10 cellular contexts compared by ENCODE assay signal in the genomic region with DNA sequence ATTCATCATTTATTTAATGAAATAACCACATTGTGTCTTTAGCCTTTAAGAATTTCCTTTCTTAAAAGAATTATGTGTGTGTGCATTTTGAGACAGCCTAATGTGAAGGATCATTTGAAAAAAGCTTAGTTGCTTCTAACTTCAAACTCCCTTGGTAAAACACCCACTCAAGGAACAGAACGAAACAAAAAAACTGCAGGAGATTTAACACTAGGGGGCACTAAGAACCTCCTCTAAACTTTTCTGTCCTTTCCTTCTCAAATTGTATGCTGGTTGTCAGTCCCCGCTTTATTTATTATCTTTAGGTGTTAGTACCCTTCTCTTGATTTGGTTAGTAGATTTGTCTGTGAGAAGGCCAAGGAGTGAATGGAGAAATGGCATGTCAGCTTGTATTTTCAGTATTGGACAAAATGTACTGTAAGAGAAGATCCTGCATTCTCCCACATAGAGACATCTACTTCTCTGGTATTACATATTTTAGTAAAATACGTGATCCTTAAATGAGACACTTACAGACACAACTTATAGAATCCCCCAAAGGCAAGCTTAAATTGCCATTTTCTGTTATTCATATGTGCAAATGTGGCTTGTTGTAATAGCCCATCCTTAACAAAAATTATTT.
DNase-seq lines count a peak whose midpoint lies in the region; ATAC-seq and TF ChIP-seq lines count a peak whose summit lies in the region.
"Had no signal": no experiment of that assay in that cellular context is flagged by ENCODE, and none has a peak within 500 bp of the region (broad histone marks: within the 10 kb centered on the region; RNA-seq: fewer than 3 reads in every experiment).

No MANE protein-coding gene starts in this region.

- H3K4me3 ChIP-seq in WERI-Rb-1 (ENCODE audit: low read depth, low read length), result no peak overlapping the region
- no peak overlapping the region for H3K4me3 ChIP-seq in kidney epithelial cell (ENCODE audit: low read depth, low read length)
- H3K4me3 ChIP-seq: BLaER1 treated with 17β-estradiol and CSF1 and Interleukin-3, amounts not matched to agents 10 nM and 100 nM had no signal

- no peak overlapping the region for H3K27ac Mint-ChIP-seq in stimulated activated naive CD8-positive, alpha-beta T cell treated with anti-CD3 and anti-CD28 coated beads, Interleukin-15, amount 100 ng/mL, for 72 hours
- H3K27ac Mint-ChIP-seq: activated naive CD8-positive, alpha-beta T cell treated with anti-CD3 and anti-CD28 coated beads, Interleukin-2, amount 10 ng/mL, durations not matched to agents 7 days and 5 days had no signal

- ATAC-seq in HG02678 (IDR thresholded peaks at IDR 0.05; ENCODE audit: unreplicated experiment) (peak; percentile 65), omental fat pad (ENCODE audit: low FRiP score) (no peak)
- ATAC-seq in stimulated activated naive CD8-positive, alpha-beta T cell treated with anti-CD3 and anti-CD28 coated beads, Interleukin-15, amount 100 ng/mL, for 72 hours, result no peak

- no peaks in the 10 kb centered on the region for H3K36me3 ChIP-seq in WERI-Rb-1
- H3K36me3 ChIP-seq in kidney epithelial cell (ENCODE audit: control insufficient read depth, insufficient read depth, low read length), result no peaks in the 10 kb centered on the region
- H3K36me3 ChIP-seq: BLaER1 treated with 17β-estradiol and CSF1 and Interleukin-3, amounts not matched to agents 10 nM and 100 nM had no signal

- no peaks in the 10 kb centered on the region for H3K9me3 ChIP-seq in WERI-Rb-1 (ENCODE audit: severe bottlenecking)
- H3K9me3 ChIP-seq: BLaER1 treated with 17β-estradiol and CSF1 and Interleukin-3, amounts not matched to agents 10 nM and 100 nM had no signal

- peak; percentile 6 for DNase-seq in NCI-H1436 (lab: John Stamatoyannopoulos, UW)
- DNase-seq in NCI-H1436 treated with DMSO at 0.1 percent for 48 hours (lab: John Stamatoyannopoulos, UW), result no peak
- DNase-seq in NCI-H2029 treated with DMSO at 0.1 percent for 48 hours (lab: John Stamatoyannopoulos, UW), result peak; percentile 31
- DNase-seq in WERI-Rb-1, result no peak
- DNase-seq in kidney epithelial cell (ENCODE audit: low read depth), result no peak
- no peak for DNase-seq in stimulated activated naive CD8-positive, alpha-beta T cell treated with anti-CD3 and anti-CD28 coated beads, Interleukin-15, amount 100 ng/mL, for 72 hours
- DNase-seq in omental fat pad (ENCODE audit: low spot score), result no peak
- DNase-seq: activated naive CD8-positive, alpha-beta T cell treated with anti-CD3 and anti-CD28 coated beads, Interleukin-2, amount 10 ng/mL, durations not matched to agents 7 days and 5 days had no signal

- H3K27me3 ChIP-seq in WERI-Rb-1 (ENCODE audit: insufficient read depth, low read depth, severe bottlenecking) (no peaks in the 10 kb centered on the region), kidney epithelial cell (ENCODE audit: control insufficient read depth, insufficient read depth, low read length) (no peaks in the 10 kb centered on the region)
- H3K27me3 ChIP-seq: BLaER1 treated with 17β-estradiol and CSF1 and Interleukin-3, amounts not matched to agents 10 nM and 100 nM had no signal

- H3K4me1 Mint-ChIP-seq in stimulated activated naive CD8-positive, alpha-beta T cell treated with anti-CD3 and anti-CD28 coated beads, Interleukin-15, amount 100 ng/mL, for 72 hours, result no peaks in the 10 kb centered on the region
- H3K4me1 Mint-ChIP-seq: activated naive CD8-positive, alpha-beta T cell treated with anti-CD3 and anti-CD28 coated beads, Interleukin-2, amount 10 ng/mL, durations not matched to agents 7 days and 5 days had no signal

- no peak overlapping the region for H3K4me3 Mint-ChIP-seq in stimulated activated naive CD8-positive, alpha-beta T cell treated with anti-CD3 and anti-CD28 coated beads, Interleukin-15, amount 100 ng/mL, for 72 hours
- H3K4me3 Mint-ChIP-seq: activated naive CD8-positive, alpha-beta T cell treated with anti-CD3 and anti-CD28 coated beads, Interleukin-2, amount 10 ng/mL, durations not matched to agents 7 days and 5 days had no signal

- H3K27ac ChIP-seq in WERI-Rb-1, result no peak overlapping the region
- H3K27ac ChIP-seq: BLaER1 treated with 17β-estradiol and CSF1 and Interleukin-3, amounts not matched to agents 10 nM and 100 nM had no signal

- no peaks in the 10 kb centered on the region for H3K27me3 Mint-ChIP-seq in stimulated activated naive CD8-positive, alpha-beta T cell treated with anti-CD3 and anti-CD28 coated beads, Interleukin-15, amount 100 ng/mL, for 72 hours
- H3K27me3 Mint-ChIP-seq: activated naive CD8-positive, alpha-beta T cell treated with anti-CD3 and anti-CD28 coated beads, Interleukin-2, amount 10 ng/mL, durations not matched to agents 7 days and 5 days had no signal

- peak; percentile 54 for TF ChIP-seq CTCF in WERI-Rb-1 (IDR thresholded peaks at IDR 0.05; ENCODE audit: low read depth, low read length)
- TF ChIP-seq CTCF in kidney epithelial cell (IDR thresholded peaks at IDR 0.05; ENCODE audit: insufficient read depth, low read length, poor library complexity, severe bottlenecking), result peak; percentile 60
- no peak for TF ChIP-seq CTCF in omental fat pad (IDR thresholded peaks at IDR 0.05)

- H3K9me3 Mint-ChIP-seq in stimulated activated naive CD8-positive, alpha-beta T cell treated with anti-CD3 and anti-CD28 coated beads, Interleukin-15, amount 100 ng/mL, for 72 hours, result no peaks in the 10 kb centered on the region
- H3K9me3 Mint-ChIP-seq: activated naive CD8-positive, alpha-beta T cell treated with anti-CD3 and anti-CD28 coated beads, Interleukin-2, amount 10 ng/mL, durations not matched to agents 7 days and 5 days had no signal

Comparison
In these comparisons a context has a peak if more than half of its experiments do, and no peak if none do; other contexts are left out.
1. DNase-seq: peak in NCI-H1436 (single experiment) and NCI-H2029 treated with DMSO at 0.1 percent for 48 hours (single experiment); none in NCI-H1436 treated with DMSO at 0.1 percent for 48 hours (single experiment), WERI-Rb-1 (single experiment), kidney epithelial cell (single experiment), stimulated activated naive CD8-positive, alpha-beta T cell treated with anti-CD3 and anti-CD28 coated beads, Interleukin-15, amount 100 ng/mL, for 72 hours (0 of 2) and omental fat pad (single experiment).
2. CTCF ChIP-seq: peak in WERI-Rb-1 (single experiment) and kidney epithelial cell (single experiment); none in omental fat pad (0 of 3).